ENCODE assay signal across 28 cellular contexts in the genomic region with DNA sequence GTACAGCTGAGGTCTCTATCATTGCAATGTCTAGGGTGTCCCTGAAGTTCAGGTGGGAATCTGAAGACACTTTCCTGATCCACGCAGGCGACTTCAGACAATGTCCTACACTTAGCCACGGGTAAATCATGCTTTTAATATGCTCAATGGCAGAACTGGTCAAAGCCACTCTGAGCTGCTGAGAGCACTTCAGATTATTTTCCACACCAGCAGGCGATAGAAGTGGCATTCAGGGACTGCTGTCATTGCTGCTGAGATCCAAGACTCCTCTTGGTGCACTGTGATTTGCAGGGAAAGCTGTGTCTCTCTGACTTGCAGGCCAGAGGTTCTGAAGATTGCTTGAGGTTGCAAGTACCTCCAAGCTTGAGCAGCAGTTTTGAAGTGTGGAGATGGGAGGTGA. TPM values are rescaled to one million over a fixed set of nuclear protein-coding genes. Genes with fewer than 3 reads are reported as not detected.
"Had no signal": no experiment of that assay in that cellular context is flagged by ENCODE, and none has a peak within 500 bp of the region (broad histone marks: within the 10 kb centered on the region; RNA-seq: fewer than 3 reads in every experiment).

No MANE protein-coding gene starts in this region.

- H3K4me3 ChIP-seq: skin epidermis, testis had no signal

- DNase-seq: activated B cell treated with CpG ODN at 0.5 μM for 24 hours; activated CD4-positive, alpha-beta T cell treated with anti-CD3 and anti-CD28 coated beads, Interleukin-2, amount 50 U/mL, for 1 hour; activated CD8-positive, alpha-beta T cell treated with anti-CD3 and anti-CD28 coated beads for 36 hours; activated gamma-delta T cell treated with Interleukin-2 at 50 U/mL for 16 hours; activated naive CD4-positive, alpha-beta T cell treated with anti-CD3 and anti-CD28 coated beads, Interleukin-2, amount 50 U/mL, for 16 hours; activated T-cell treated with anti-CD3 and anti-CD28 coated beads, Interleukin-2, amount 50 U/mL, for 4 hours; amniotic stem cell; central memory CD4-positive, alpha-beta T cell; endodermal cell; foreskin fibroblast; kidney glomerular epithelial cell; mammary epithelial cell; naive B cell; nephron progenitor cell; stimulated activated CD4-positive, alpha-beta T cell treated with anti-CD3 and anti-CD28 coated beads, Interleukin-12 subunit alpha, Interleukin-12 subunit beta, amount 100 ng/mL, for 4 hours; stimulated activated CD4-positive, alpha-beta T cell treated with anti-CD3 and anti-CD28 coated beads, Interleukin-4, amount 100 ng/mL, for 1 hour; stimulated activated naive CD8-positive, alpha-beta T cell treated with anti-CD3 and anti-CD28 coated beads, Interleukin-15, Interleukin-2, amounts not matched to agents 100 U/mL and 50 U/mL, for 24 hours; testis; trophoblast cell had no signal

- ATAC-seq: activated CD8-positive, alpha-beta T cell treated with anti-CD3 and anti-CD28 coated beads for 36 hours; activated T-cell treated with anti-CD3 and anti-CD28 coated beads, Interleukin-2, amount 50 U/mL, for 4 hours; activated T-helper 17 cell treated with anti-CD3 and anti-CD28 coated beads, Interleukin-2, amount 50 U/mL, for 72 hours; esophagus mucosa; sciatic nerve; stimulated activated naive CD8-positive, alpha-beta T cell treated with anti-CD3 and anti-CD28 coated beads, Interleukin-15, Interleukin-2, amounts not matched to agents 100 U/mL and 50 U/mL, for 24 hours had no signal

- H3K27ac ChIP-seq: neutrophil, skin epidermis, testis had no signal

- H3K36me3 ChIP-seq: neutrophil had no signal

- H3K27me3 ChIP-seq: testis had no signal

- H3K9me3 ChIP-seq: neutrophil, testis had no signal

RNA-seq across cellular contexts. Expression of gene SSTR4, which starts 3.1 kb away (rescaled TPM):
- total RNA-seq: activated B cell treated with CpG ODN at 0.5 μM for 24 hours; activated CD8-positive, alpha-beta T cell treated with anti-CD3 and anti-CD28 coated beads for 36 hours; activated T-cell treated with anti-CD3 and anti-CD28 coated beads, Interleukin-2, amount 50 U/mL, for 4 hours; activated T-helper 17 cell treated with anti-CD3 and anti-CD28 coated beads, Interleukin-2, amount 50 U/mL, for 72 hours; esophagus mucosa; liver; mammary epithelial cell; mesothelial cell of epicardium; osteocyte; posterior vena cava; sciatic nerve had no signal
- polyA plus RNA-seq: liver, mammary epithelial cell had no signal

RNA-seq across cellular contexts. Expression of gene THBD, which starts 17.4 kb away (rescaled TPM):
- total RNA-seq: activated B cell treated with CpG ODN at 0.5 μM for 24 hours; activated CD8-positive, alpha-beta T cell treated with anti-CD3 and anti-CD28 coated beads for 36 hours had no signal

RNA-seq across cellular contexts. Expression of gene CD93, which starts 54.1 kb away (rescaled TPM):
- total RNA-seq: activated B cell treated with CpG ODN at 0.5 μM for 24 hours, mammary epithelial cell had no signal
- polyA plus RNA-seq: mammary epithelial cell had no signal
